In genomic region chr5:61450880-61451279, GRCh38 we compare ENCODE assay signal across 8 cellular contexts.
A peak's percentile ranks its signal among the peaks of the same experiment; 100 is the strongest.
DNase-seq lines count a peak whose midpoint lies in the region; ATAC-seq and TF ChIP-seq lines count a peak whose summit lies in the region.

No MANE protein-coding gene starts in this region.

- H4K20me1 ChIP-seq in hepatocyte (ENCODE audit: insufficient read depth, poor library complexity, severe bottlenecking): peaks cover 11% of the 10 kb centered on the region

- TF ChIP-seq CTCF in hepatocyte (IDR thresholded peaks at IDR 0.05; ENCODE audit: poor library complexity): no peak
- TF ChIP-seq CTCF in upper lobe of left lung (IDR thresholded peaks at IDR 0.05): no peak

- H3K36me3 ChIP-seq in hepatocyte (replicated peaks; ENCODE audit: insufficient read depth, low read depth): no peaks in the 10 kb centered on the region
- no peaks in the 10 kb centered on the region for H3K36me3 ChIP-seq in upper lobe of left lung

- H3K4me1 ChIP-seq in hepatocyte (ENCODE audit: insufficient read depth) (no peaks in the 10 kb centered on the region), upper lobe of left lung (peaks cover 12 to 23% (median 16%) of the 10 kb centered on the region in 4 donors)

- H2AFZ ChIP-seq in hepatocyte: no peak overlapping the region

- TF ChIP-seq POLR2A in upper lobe of left lung (IDR thresholded peaks at IDR 0.05): no peak

- no peaks in the 10 kb centered on the region for H3K9me2 ChIP-seq in hepatocyte (replicated peaks; ENCODE audit: insufficient read depth)

- H3K9me3 ChIP-seq in hepatocyte (ENCODE audit: low read depth) (no peaks in the 10 kb centered on the region), upper lobe of left lung (peaks cover 7 to 18% (median 9%) of the 10 kb centered on the region in 4 donors)

- H3K27me3 ChIP-seq in hepatocyte: no peaks in the 10 kb centered on the region
- no peaks in the 10 kb centered on the region for H3K27me3 ChIP-seq in upper lobe of left lung

- H3K4me2 ChIP-seq in hepatocyte: no peak overlapping the region

- no peak for TF ChIP-seq EP300 in upper lobe of left lung (IDR thresholded peaks at IDR 0.05)

- no peak for ATAC-seq in upper lobe of left lung (ENCODE audit: low FRiP score in 2 of 2)
- ATAC-seq in HG03354 (IDR thresholded peaks at IDR 0.05; ENCODE audit: poor library complexity, severe bottlenecking, unreplicated experiment): no peak

- H3K4me3 ChIP-seq in hepatocyte (no peak overlapping the region), upper lobe of left lung (no peak overlapping the region)

- H3K27ac ChIP-seq in hepatocyte: peak overlapping the region; percentile 63
- H3K27ac ChIP-seq in upper lobe of left lung: peak overlapping the region; percentile 2 to 72 (median 36)

- DNase-seq in NCI-H2107 treated with DMSO at 0.1 percent for 48 hours (lab: John Stamatoyannopoulos, UW; ENCODE audit: unreplicated experiment): peak; percentile 14
- no peak for DNase-seq in NCI-H2107 (lab: John Stamatoyannopoulos, UW)
- peak; percentile 4 for DNase-seq in SW480 (ENCODE audit: low spot score)
- DNase-seq in hepatocyte (ENCODE audit: low spot score): no peak
- no peak for DNase-seq in upper lobe of left lung
- no peak for DNase-seq in HT-29 (ENCODE audit: low spot score)
- no peak for DNase-seq in stimulated activated CD4-positive, alpha-beta T cell treated with anti-CD3 and anti-CD28 coated beads, Interleukin-4, amount 100 ng/mL, for 24 hours

- peaks cover 88% of the 10 kb centered on the region for H3K79me2 ChIP-seq in hepatocyte

Comparison
In these comparisons a context has a peak if more than half of its experiments do, and no peak if none do; other contexts are left out.
1. DNase-seq: peak in NCI-H2107 treated with DMSO at 0.1 percent for 48 hours (single experiment) and SW480 (single experiment); none in NCI-H2107 (single experiment), hepatocyte (single experiment), upper lobe of left lung (0 of 2), HT-29 (single experiment) and stimulated activated CD4-positive, alpha-beta T cell treated with anti-CD3 and anti-CD28 coated beads, Interleukin-4, amount 100 ng/mL, for 24 hours (single experiment).